Comparison of ENCODE assay signal across 18 cellular contexts in the genomic region with DNA sequence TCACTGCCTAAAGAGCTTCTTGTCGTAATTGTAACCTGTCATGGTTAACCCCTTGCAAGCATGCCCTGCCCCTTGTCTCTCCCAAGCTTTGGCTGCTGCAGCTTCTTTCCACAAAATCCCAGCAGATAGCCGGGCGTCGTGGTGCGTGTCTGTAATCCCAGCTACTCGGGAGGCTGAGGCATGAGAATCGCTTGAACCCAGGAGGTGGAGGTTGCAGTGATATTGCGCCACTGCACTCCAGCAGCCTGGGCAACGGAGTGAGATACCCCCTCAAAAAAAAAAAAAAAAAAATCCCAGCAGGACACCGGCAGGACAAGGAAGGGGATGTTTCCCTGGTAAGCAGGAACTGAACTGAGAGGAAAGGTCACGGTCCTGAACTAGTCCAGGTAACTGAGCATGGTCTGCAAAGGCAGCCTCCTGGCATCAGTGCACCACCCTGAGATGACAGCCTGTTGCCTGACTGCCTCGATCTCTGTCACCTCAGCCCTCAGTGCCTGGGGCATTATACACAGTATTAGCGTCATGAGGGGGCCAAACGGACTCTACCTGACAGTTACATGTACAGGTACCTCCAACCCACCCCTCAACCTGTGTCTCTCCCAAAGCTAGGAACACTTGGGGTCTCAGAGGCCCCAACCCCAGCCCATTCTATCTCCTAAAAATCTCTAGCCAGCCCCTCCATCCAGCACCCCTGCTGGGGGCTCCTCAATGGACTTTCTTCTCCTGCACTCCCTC. TPM values are rescaled to one million over a fixed set of nuclear protein-coding genes. Genes with fewer than 3 reads are reported as not detected.
A peak's percentile ranks its signal among the peaks of the same experiment; 100 is the strongest.
DNase-seq lines count a peak whose midpoint lies in the region; ATAC-seq and TF ChIP-seq lines count a peak whose summit lies in the region.
"Had no signal": no experiment of that assay in that cellular context is flagged by ENCODE, and none has a peak within 500 bp of the region (broad histone marks: within the 10 kb centered on the region; RNA-seq: fewer than 3 reads in every experiment).

No MANE protein-coding gene starts in this region.

- H2AK5ac ChIP-seq in neuronal stem cell (ENCODE audit: low read depth, low read length), result no peak overlapping the region

- TF ChIP-seq CTCF in PC-9 (conservative IDR thresholded peaks at IDR 0.05), result no peak

- no peaks in the 10 kb centered on the region for H3K79me2 ChIP-seq in PC-9 (ENCODE audit: low read depth)

- no peak for DNase-seq in activated CD4-positive, alpha-beta T cell treated with anti-CD3 and anti-CD28 coated beads, Interleukin-2, amount 10 ng/mL, durations not matched to agents 7 days and 5 days
- DNase-seq in activated CD4-positive, alpha-beta T cell treated with anti-CD3 and anti-CD28 coated beads for 48 hours, result no peak
- DNase-seq in PC-9 (no peak), neuronal stem cell (ENCODE audit: low spot score) (no peak), globus pallidus (ENCODE audit: low spot score) (no peak)
- DNase-seq in effector memory CD8-positive, alpha-beta T cell, result no peak
- no peak for DNase-seq in effector CD8-positive, alpha-beta T cell (lab: John Stamatoyannopoulos, UW)
- DNase-seq: colonic mucosa; COR-L47; left ventricle myocardium superior; NCI-H1092; NCI-H2171 treated with DMSO at 0.1 percent for 48 hours; NK-92 treated with Interleukin-12 subunit alpha and Interleukin-12 subunit beta, amount 100 ng/mL, for 24 hours; SHP77 treated with DMSO at 0.1 percent for 48 hours; stimulated activated naive CD4-positive, alpha-beta T cell had no signal

- H3K36me3 ChIP-seq in PC-9 (ENCODE audit: low read depth), result no peaks in the 10 kb centered on the region
- no peaks in the 10 kb centered on the region for H3K36me3 ChIP-seq in neuronal stem cell (replicated peaks in 1 of 2; ENCODE audit: control insufficient read depth in 2 of 2, insufficient read depth in 2 of 2, low read length in 2 of 2)
- H3K36me3 ChIP-seq: adrenal gland, colonic mucosa, neutrophil had no signal

- WGBS in neuronal stem cell (ENCODE audit: extremely low coverage in 2 of 2, insufficient read length in 2 of 2, insufficient replicate concordance in 1 of 2), 2 donors, result no CpG with 5 or more reads among the region's 14 CpGs

- H3K23ac ChIP-seq in neuronal stem cell (ENCODE audit: low read depth, low read length, poor library complexity), result no peak overlapping the region

- POLR2A ChIA-PET in activated CD4-positive, alpha-beta T cell treated with anti-CD3 and anti-CD28 coated beads, Interleukin-2, amount 10 ng/mL, durations not matched to agents 7 days and 5 days (lab: Charles Lee), result no interaction called here
- POLR2A ChIA-PET in PC-9 (lab: Charles Lee; ENCODE audit: unreplicated experiment), result no interaction called here

- H3K27me3 ChIP-seq in PC-9 (ENCODE audit: insufficient read depth, low read depth) (no peaks in the 10 kb centered on the region), neuronal stem cell (ENCODE audit: control insufficient read depth in 3 of 3, insufficient read depth in 3 of 3, low read depth in 1 of 3, low read length in 3 of 3) (peaks cover 0 to 13% (median 0%) of the 10 kb centered on the region in 3 experiments)
- H3K27me3 ChIP-seq: adrenal gland had no signal

- peaks cover 3% of the 10 kb centered on the region for H3K79me1 ChIP-seq in neuronal stem cell (ENCODE audit: low read depth, low read length)

- TSS peak; percentile 37 for BruUV-seq in PC-9 (replicated peaks; lab: Mats Ljungman, UMichigan)

- peak overlapping the region; percentile 79 for H2BK5ac ChIP-seq in neuronal stem cell (ENCODE audit: low read length)

- H3K4me2 ChIP-seq in PC-9, result no peak overlapping the region
- H3K4me2 ChIP-seq in neuronal stem cell (ENCODE audit: insufficient read depth, low read length, poor library complexity, severe bottlenecking), result no peak overlapping the region

- CTCF ChIA-PET in activated CD4-positive, alpha-beta T cell treated with anti-CD3 and anti-CD28 coated beads, Interleukin-2, amount 10 ng/mL, durations not matched to agents 7 days and 5 days (lab: Charles Lee), result interaction anchor here (1.0 to 2.1 kb wide), 4 partner anchors 8 to 53 kb away, joined by 3 to 8 read pairs (median 4); partner anchors contain the start of genes FASTKD5, ITPA and UBOX5
- CTCF ChIA-PET in PC-9 (lab: Charles Lee), result interaction anchor here (0.7 kb wide), 1 partner anchor 929 kb away, joined by 18 read pairs; no protein-coding TSS in a partner anchor

- H3K4me1 ChIP-seq in PC-9 (replicated peaks; ENCODE audit: insufficient read depth), result peaks cover 13% of the 10 kb centered on the region
- H3K4me1 ChIP-seq in neuronal stem cell (ENCODE audit: control insufficient read depth in 2 of 2, insufficient read depth in 1 of 2, low read depth in 1 of 2, low read length in 2 of 2), result peaks cover 11 to 14% of the 10 kb centered on the region in 2 donors
- H3K4me1 ChIP-seq: colonic mucosa had no signal

- no peak overlapping the region for H2BK15ac ChIP-seq in neuronal stem cell (ENCODE audit: low read length)

- H3K9me3 Mint-ChIP-seq in activated CD4-positive, alpha-beta T cell treated with anti-CD3 and anti-CD28 coated beads, Interleukin-2, amount 10 ng/mL, durations not matched to agents 7 days and 5 days, result no peaks in the 10 kb centered on the region
- H3K9me3 Mint-ChIP-seq in effector memory CD8-positive, alpha-beta T cell, result no peaks in the 10 kb centered on the region

- H3K27ac ChIP-seq in PC-9 (no peak overlapping the region), neuronal stem cell (replicated peaks; ENCODE audit: low read length) (no peak overlapping the region)
- H3K27ac ChIP-seq: adrenal gland, colonic mucosa, neutrophil had no signal

- H3K4me3 Mint-ChIP-seq in activated CD4-positive, alpha-beta T cell treated with anti-CD3 and anti-CD28 coated beads, Interleukin-2, amount 10 ng/mL, durations not matched to agents 7 days and 5 days, result peak overlapping the region; percentile 74
- H3K4me3 Mint-ChIP-seq in effector memory CD8-positive, alpha-beta T cell, result peak overlapping the region; percentile 86

- H3K18ac ChIP-seq in neuronal stem cell (ENCODE audit: low read length), result no peak overlapping the region

- H3K4me1 Mint-ChIP-seq in activated CD4-positive, alpha-beta T cell treated with anti-CD3 and anti-CD28 coated beads, Interleukin-2, amount 10 ng/mL, durations not matched to agents 7 days and 5 days, result peaks cover 19% of the 10 kb centered on the region
- peaks cover 7 to 11% of the 10 kb centered on the region in 2 donors for H3K4me1 Mint-ChIP-seq in effector memory CD8-positive, alpha-beta T cell (ENCODE audit: low read depth in 2 of 2)

- intact Hi-C loops in PC-9 (cut with micrococcal nuclease; ENCODE audit: unreplicated experiment), result no loop called here

- no peak for ATAC-seq in effector memory CD8-positive, alpha-beta T cell (replicated peaks)
- no peak for ATAC-seq in HG03175 (IDR thresholded peaks at IDR 0.05; ENCODE audit: unreplicated experiment)
- ATAC-seq: left ventricle myocardium superior had no signal

- no peak overlapping the region for H3K9ac ChIP-seq in neuronal stem cell (ENCODE audit: low read depth, low read length, poor library complexity)

- H3K4me3 ChIP-seq in PC-9 (no peak overlapping the region), neuronal stem cell (ENCODE audit: low read length in 2 of 2) (no peak overlapping the region)
- H3K4me3 ChIP-seq: adrenal gland, colonic mucosa had no signal

- H2BK12ac ChIP-seq in neuronal stem cell (ENCODE audit: low read length), result no peak overlapping the region

- no peaks in the 10 kb centered on the region for H4K20me1 ChIP-seq in PC-9 (ENCODE audit: insufficient read depth)

- peaks cover 4% of the 10 kb centered on the region for H3K36me3 Mint-ChIP-seq in activated CD4-positive, alpha-beta T cell treated with anti-CD3 and anti-CD28 coated beads, Interleukin-2, amount 10 ng/mL, durations not matched to agents 7 days and 5 days (ENCODE audit: low read depth)
- H3K36me3 Mint-ChIP-seq in effector memory CD8-positive, alpha-beta T cell (ENCODE audit: insufficient read depth), result peaks cover 22% of the 10 kb centered on the region

- H4K8ac ChIP-seq in neuronal stem cell (ENCODE audit: low read depth, low read length), result no peak overlapping the region

- no peak overlapping the region for H4K91ac ChIP-seq in neuronal stem cell (ENCODE audit: low read depth, low read length, poor library complexity)

- peaks cover 63% of the 10 kb centered on the region for H3K27me3 Mint-ChIP-seq in activated CD4-positive, alpha-beta T cell treated with anti-CD3 and anti-CD28 coated beads, Interleukin-2, amount 10 ng/mL, durations not matched to agents 7 days and 5 days
- H3K27me3 Mint-ChIP-seq in effector memory CD8-positive, alpha-beta T cell, result peaks cover 20 to 66% of the 10 kb centered on the region in 2 donors

- H3F3A ChIP-seq in PC-9 (ENCODE audit: insufficient read depth, low read depth), result peaks cover 8% of the 10 kb centered on the region

- no peaks in the 10 kb centered on the region for H3K9me2 ChIP-seq in PC-9 (ENCODE audit: insufficient read depth)

- H3K9me3 ChIP-seq in PC-9 (ENCODE audit: insufficient read depth, low read depth), result no peaks in the 10 kb centered on the region
- peaks cover 0 to 2% of the 10 kb centered on the region in 2 donors for H3K9me3 ChIP-seq in neuronal stem cell (replicated peaks in 1 of 2; ENCODE audit: control insufficient read depth in 2 of 2, insufficient read depth in 1 of 2, low read depth in 1 of 2, low read length in 2 of 2)
- H3K9me3 ChIP-seq: adrenal gland, colonic mucosa, neutrophil had no signal

- no peak overlapping the region for H3K14ac ChIP-seq in neuronal stem cell (ENCODE audit: low read length)

- H3K27ac Mint-ChIP-seq in activated CD4-positive, alpha-beta T cell treated with anti-CD3 and anti-CD28 coated beads, Interleukin-2, amount 10 ng/mL, durations not matched to agents 7 days and 5 days, result no peak overlapping the region
- no peak overlapping the region for H3K27ac Mint-ChIP-seq in effector memory CD8-positive, alpha-beta T cell

- H3K4ac ChIP-seq in neuronal stem cell (ENCODE audit: low read length), result no peak overlapping the region

- H2AFZ ChIP-seq in PC-9 (no peak overlapping the region), neuronal stem cell (ENCODE audit: low read length) (no peak overlapping the region)

- H2BK120ac ChIP-seq in neuronal stem cell (ENCODE audit: low read depth, low read length), result no peak overlapping the region

RNA-seq across cellular contexts. Expression of gene LZTS3, which starts 1.8 kb away (rescaled TPM):
- total RNA-seq in activated CD4-positive, alpha-beta T cell treated with anti-CD3 and anti-CD28 coated beads, Interleukin-2, amount 10 ng/mL, durations not matched to agents 7 days and 5 days, result under 1 TPM; 0.62 to 0.65 TPM
- 10.4 and 17.6 TPM in 2 replicates for total RNA-seq in PC-9 (2021)
- 8.4 TPM for polyA plus RNA-seq in neuronal stem cell (2013, experiment 1 of 2)
- 8.7 TPM for polyA plus RNA-seq in neuronal stem cell (2013, experiment 2 of 2)

RNA-seq across cellular contexts. Expression of gene FASTKD5, which starts 11.9 kb away (rescaled TPM):
- total RNA-seq in activated CD4-positive, alpha-beta T cell treated with anti-CD3 and anti-CD28 coated beads, Interleukin-2, amount 10 ng/mL, durations not matched to agents 7 days and 5 days, result 10 to 100 TPM; 22.2 to 24.4 TPM
- total RNA-seq in PC-9 (2021), result 11.6 and 16.2 TPM in 2 replicates
- polyA plus RNA-seq in neuronal stem cell (2013, experiment 1 of 2), result 6.6 TPM
- 6.4 TPM for polyA plus RNA-seq in neuronal stem cell (2013, experiment 2 of 2)

RNA-seq across cellular contexts. Expression of gene UBOX5, which starts 11.9 kb away (rescaled TPM):
- 1 to 10 TPM; 8.5 to 9.0 TPM for total RNA-seq in activated CD4-positive, alpha-beta T cell treated with anti-CD3 and anti-CD28 coated beads, Interleukin-2, amount 10 ng/mL, durations not matched to agents 7 days and 5 days
- 6.4 and 9.4 TPM in 2 replicates for total RNA-seq in PC-9 (2021)
- polyA plus RNA-seq in neuronal stem cell (2013, experiment 1 of 2), result 4.5 TPM
- polyA plus RNA-seq in neuronal stem cell (2013, experiment 2 of 2), result 4.4 TPM

RNA-seq across cellular contexts. Expression of gene DDRGK1, which starts 32.9 kb away (rescaled TPM):
- total RNA-seq in activated CD4-positive, alpha-beta T cell treated with anti-CD3 and anti-CD28 coated beads, Interleukin-2, amount 10 ng/mL, durations not matched to agents 7 days and 5 days, result 10 to 100 TPM; 46.5 to 58.9 TPM
- 70.4 and 87.6 TPM in 2 replicates for total RNA-seq in PC-9 (2021)
- 29.3 TPM for polyA plus RNA-seq in neuronal stem cell (2013, experiment 1 of 2)
- polyA plus RNA-seq in neuronal stem cell (2013, experiment 2 of 2), result 30.0 TPM

RNA-seq across cellular contexts. Expression of gene ITPA, which starts 37.7 kb away (rescaled TPM):
- total RNA-seq in activated CD4-positive, alpha-beta T cell treated with anti-CD3 and anti-CD28 coated beads, Interleukin-2, amount 10 ng/mL, durations not matched to agents 7 days and 5 days, result 10 to 100 TPM; 52.1 to 72.7 TPM
- total RNA-seq in PC-9 (2021), result 69.2 and 93.5 TPM in 2 replicates
- polyA plus RNA-seq in neuronal stem cell (2013, experiment 1 of 2), result 31.8 TPM
- polyA plus RNA-seq in neuronal stem cell (2013, experiment 2 of 2), result 32.2 TPM
